ENCODE assay signal across 10 cellular contexts in genomic region chr16:87435399-87436224, GRCh38. TPM values are rescaled to one million over a fixed set of nuclear protein-coding genes. Genes with fewer than 3 reads are reported as not detected.
DNase-seq lines count a peak whose midpoint lies in the region; ATAC-seq and TF ChIP-seq lines count a peak whose summit lies in the region.
"Had no signal": no experiment of that assay in that cellular context is flagged by ENCODE, and none has a peak within 500 bp of the region (broad histone marks: within the 10 kb centered on the region; RNA-seq: fewer than 3 reads in every experiment).

No MANE protein-coding gene starts in this region.

- H3K36me3 Mint-ChIP-seq in activated CD4-positive, alpha-beta memory T cell treated with anti-CD3 and anti-CD28 coated beads for 36 hours = peaks cover 5% of the 10 kb centered on the region
- no peaks in the 10 kb centered on the region for H3K36me3 Mint-ChIP-seq in activated CD4-positive, alpha-beta memory T cell treated with anti-CD3 and anti-CD28 coated beads, Interleukin-2, amount 10 ng/mL, durations not matched to agents 7 days and 5 days (ENCODE audit: low read depth)

- TF ChIP-seq CTCF in lower lobe of right lung (IDR thresholded peaks at IDR 0.05) (peak; percentile 5), tibial artery (IDR thresholded peaks at IDR 0.05) (no peak)

- H3K27ac ChIP-seq in lower lobe of right lung (peak overlapping the region; percentile 75), tibial artery (peak overlapping the region; percentile 27 to 39)

- H3K27me3 ChIP-seq in lower lobe of right lung (ENCODE audit: low read depth) (no peaks in the 10 kb centered on the region), tibial artery (no peaks in the 10 kb centered on the region)

- H3K4me3 ChIP-seq in lower lobe of right lung = peak overlapping the region; percentile 7
- peak overlapping the region in 1 of 2 donors; percentile 1 for H3K4me3 ChIP-seq in tibial artery

- peak overlapping the region; percentile 26 for H3K4me3 Mint-ChIP-seq in activated CD4-positive, alpha-beta memory T cell treated with anti-CD3 and anti-CD28 coated beads for 36 hours
- no peak overlapping the region for H3K4me3 Mint-ChIP-seq in activated CD4-positive, alpha-beta memory T cell treated with anti-CD3 and anti-CD28 coated beads, Interleukin-2, amount 10 ng/mL, durations not matched to agents 7 days and 5 days
- H3K4me3 Mint-ChIP-seq: activated CD4-positive, alpha-beta T cell treated with anti-CD3 and anti-CD28 coated beads, Interleukin-2, amount 10 ng/mL, durations not matched to agents 7 days and 5 days had no signal

- H3K9me3 ChIP-seq in lower lobe of right lung (no peaks in the 10 kb centered on the region), tibial artery (no peaks in the 10 kb centered on the region)

- intact Hi-C loops in activated CD4-positive, alpha-beta memory T cell treated with anti-CD3 and anti-CD28 coated beads for 36 hours (cut with micrococcal nuclease) = loop anchor here (1.0 to 5.0 kb wide), 3 partner anchors 29 to 58 kb away; partner anchors contain the start of genes MAP1LC3B and ZCCHC14
- intact Hi-C loops in lower lobe of right lung (cut with DNase I) = no loop called here
- intact Hi-C loops in tibial artery (cut with DNase I; ENCODE audit: low total_unique reads) = no loop called here

- H3K36me3 ChIP-seq in lower lobe of right lung = peaks cover 24% of the 10 kb centered on the region
- H3K36me3 ChIP-seq in tibial artery = peaks cover 8 to 19% (median 11%) of the 10 kb centered on the region in 3 donors

- H3K27ac Mint-ChIP-seq in activated CD4-positive, alpha-beta memory T cell treated with anti-CD3 and anti-CD28 coated beads for 36 hours = no peak overlapping the region
- H3K27ac Mint-ChIP-seq in activated CD4-positive, alpha-beta memory T cell treated with anti-CD3 and anti-CD28 coated beads, Interleukin-2, amount 10 ng/mL, durations not matched to agents 7 days and 5 days = no peak overlapping the region
- H3K27ac Mint-ChIP-seq: activated CD4-positive, alpha-beta T cell treated with anti-CD3 and anti-CD28 coated beads, Interleukin-2, amount 10 ng/mL, durations not matched to agents 7 days and 5 days had no signal

- CTCF ChIA-PET in activated CD4-positive, alpha-beta memory T cell treated with anti-CD3 and anti-CD28 coated beads for 36 hours (lab: Charles Lee) = interaction anchor here (1.1 to 1.2 kb wide), 2 partner anchors 34 to 200 kb away, joined by 3 to 5 read pairs; no protein-coding TSS in a partner anchor
- CTCF ChIA-PET in activated CD4-positive, alpha-beta memory T cell treated with anti-CD3 and anti-CD28 coated beads, Interleukin-2, amount 10 ng/mL, durations not matched to agents 7 days and 5 days (lab: Charles Lee) = interaction anchor here (0.6 kb wide), 1 partner anchor 136 kb away, joined by 3 read pairs; no protein-coding TSS in a partner anchor

- no peaks in the 10 kb centered on the region for H3K9me3 Mint-ChIP-seq in activated CD4-positive, alpha-beta memory T cell treated with anti-CD3 and anti-CD28 coated beads for 36 hours
- H3K9me3 Mint-ChIP-seq in activated CD4-positive, alpha-beta memory T cell treated with anti-CD3 and anti-CD28 coated beads, Interleukin-2, amount 10 ng/mL, durations not matched to agents 7 days and 5 days = no peaks in the 10 kb centered on the region
- H3K9me3 Mint-ChIP-seq: activated CD4-positive, alpha-beta T cell treated with anti-CD3 and anti-CD28 coated beads, Interleukin-2, amount 10 ng/mL, durations not matched to agents 7 days and 5 days had no signal

- DNase-seq in activated CD4-positive, alpha-beta memory T cell treated with anti-CD3 and anti-CD28 coated beads for 36 hours = no peak
- DNase-seq in activated CD4-positive, alpha-beta memory T cell treated with anti-CD3 and anti-CD28 coated beads, Interleukin-2, amount 10 ng/mL, durations not matched to agents 7 days and 5 days = no peak
- DNase-seq in dermis microvascular lymphatic vessel endothelial cell (ENCODE audit: low read depth in 2 of 2) = peak; percentile 93 to 95
- DNase-seq in lower lobe of right lung = no peak
- peak in 1 of 2 donors; percentile 37 for DNase-seq in tibial artery
- DNase-seq: activated CD4-positive, alpha-beta T cell treated with anti-CD3 and anti-CD28 coated beads, Interleukin-2, amount 10 ng/mL, durations not matched to agents 7 days and 5 days; NCI-H748 treated with DMSO at 0.1 percent for 48 hours had no signal

- ATAC-seq in lower lobe of right lung = peak; percentile 31 to 43
- no peak for ATAC-seq in HG02759 (IDR thresholded peaks at IDR 0.05; ENCODE audit: unreplicated experiment)
- no peak for ATAC-seq in HG03039 (IDR thresholded peaks at IDR 0.05; ENCODE audit: unreplicated experiment)
- ATAC-seq in HG03520 (IDR thresholded peaks at IDR 0.05; ENCODE audit: unreplicated experiment) = no peak

- H3K4me1 ChIP-seq in lower lobe of right lung = peaks cover 26% of the 10 kb centered on the region
- peaks cover 0 to 22% (median 13%) of the 10 kb centered on the region in 4 donors for H3K4me1 ChIP-seq in tibial artery

- peaks cover 20% of the 10 kb centered on the region for H3K4me1 Mint-ChIP-seq in activated CD4-positive, alpha-beta memory T cell treated with anti-CD3 and anti-CD28 coated beads for 36 hours (ENCODE audit: low read depth)
- H3K4me1 Mint-ChIP-seq in activated CD4-positive, alpha-beta memory T cell treated with anti-CD3 and anti-CD28 coated beads, Interleukin-2, amount 10 ng/mL, durations not matched to agents 7 days and 5 days = peaks cover 10% of the 10 kb centered on the region

- no peaks in the 10 kb centered on the region for H3K27me3 Mint-ChIP-seq in activated CD4-positive, alpha-beta memory T cell treated with anti-CD3 and anti-CD28 coated beads for 36 hours
- peaks cover 3% of the 10 kb centered on the region for H3K27me3 Mint-ChIP-seq in activated CD4-positive, alpha-beta memory T cell treated with anti-CD3 and anti-CD28 coated beads, Interleukin-2, amount 10 ng/mL, durations not matched to agents 7 days and 5 days

- POLR2A ChIA-PET in activated CD4-positive, alpha-beta memory T cell treated with anti-CD3 and anti-CD28 coated beads for 36 hours (lab: Charles Lee) = interaction anchor here (0.8 to 1.7 kb wide), 3 partner anchors 22 to 52 kb away, joined by 3 to 6 read pairs (median 4); partner anchors contain the start of gene FBXO31
- POLR2A ChIA-PET in activated CD4-positive, alpha-beta memory T cell treated with anti-CD3 and anti-CD28 coated beads, Interleukin-2, amount 10 ng/mL, durations not matched to agents 7 days and 5 days (lab: Charles Lee) = no interaction called here

RNA-seq across cellular contexts. Expression of gene MAP1LC3B, which starts 43.5 kb away (rescaled TPM):
- 10 to 100 TPM; 69.3 to 72.5 TPM for total RNA-seq in activated CD4-positive, alpha-beta memory T cell treated with anti-CD3 and anti-CD28 coated beads for 36 hours
- 10 to 100 TPM; 77.1 to 78.2 TPM for total RNA-seq in activated CD4-positive, alpha-beta memory T cell treated with anti-CD3 and anti-CD28 coated beads, Interleukin-2, amount 10 ng/mL, durations not matched to agents 7 days and 5 days
- total RNA-seq in dermis microvascular lymphatic vessel endothelial cell (20.9 and 33.3 TPM in 2 replicates), lower lobe of right lung (64.5 TPM)

RNA-seq across cellular contexts. Expression of gene FBXO31, which starts 52.0 kb away (rescaled TPM):
- 10 to 100 TPM; 29.7 to 33.8 TPM for total RNA-seq in activated CD4-positive, alpha-beta memory T cell treated with anti-CD3 and anti-CD28 coated beads for 36 hours
- total RNA-seq in activated CD4-positive, alpha-beta memory T cell treated with anti-CD3 and anti-CD28 coated beads, Interleukin-2, amount 10 ng/mL, durations not matched to agents 7 days and 5 days = 10 to 100 TPM; 28.8 to 29.0 TPM
- total RNA-seq in dermis microvascular lymphatic vessel endothelial cell = 14.9 and 21.7 TPM in 2 replicates
- 26.2 TPM for total RNA-seq in lower lobe of right lung

RNA-seq across cellular contexts. Expression of gene ZCCHC14, which starts 57.2 kb away (rescaled TPM):
- 10 to 100 TPM in 1 of 2 experiments, 1 to 10 TPM in 1; 8.7 to 10.6 TPM for total RNA-seq in activated CD4-positive, alpha-beta memory T cell treated with anti-CD3 and anti-CD28 coated beads for 36 hours
- total RNA-seq in activated CD4-positive, alpha-beta memory T cell treated with anti-CD3 and anti-CD28 coated beads, Interleukin-2, amount 10 ng/mL, durations not matched to agents 7 days and 5 days = 1 to 10 TPM; 4.2 to 5.0 TPM
- total RNA-seq in dermis microvascular lymphatic vessel endothelial cell (5.8 and 9.1 TPM in 2 replicates), lower lobe of right lung (23.9 TPM)

Comparison
In these comparisons a context has a peak if more than half of its experiments do, and no peak if none do; other contexts are left out.
1. DNase-seq: peak in dermis microvascular lymphatic vessel endothelial cell (2 of 2); none in activated CD4-positive, alpha-beta memory T cell treated with anti-CD3 and anti-CD28 coated beads for 36 hours (single experiment), activated CD4-positive, alpha-beta memory T cell treated with anti-CD3 and anti-CD28 coated beads, Interleukin-2, amount 10 ng/mL, durations not matched to agents 7 days and 5 days (single experiment) and lower lobe of right lung (single experiment).
2. ATAC-seq: peak in lower lobe of right lung (2 of 2); none in HG02759 (single experiment), HG03039 (single experiment) and HG03520 (single experiment).